Comparison of ENCODE assay signal across 8 cellular contexts in genomic region chr4:6892190-6892908, GRCh38. TPM values are rescaled to one million over a fixed set of nuclear protein-coding genes. Genes with fewer than 3 reads are reported as not detected.
A peak's percentile ranks its signal among the peaks of the same experiment; 100 is the strongest.
DNase-seq lines count a peak whose midpoint lies in the region; ATAC-seq and TF ChIP-seq lines count a peak whose summit lies in the region.

No MANE protein-coding gene starts in this region.

- H3K9me3 ChIP-seq in BLaER1 (peaks cover 31% of the 10 kb centered on the region), psoas muscle (no peaks in the 10 kb centered on the region)

- H3K4me3 Mint-ChIP-seq in HFFc6: no peak overlapping the region
- peak overlapping the region; percentile 48 for H3K4me3 Mint-ChIP-seq in activated CD4-positive, alpha-beta memory T cell treated with anti-CD3 and anti-CD28 coated beads, Interleukin-2, amount 10 ng/mL, durations not matched to agents 7 days and 5 days
- H3K4me3 Mint-ChIP-seq in glutamatergic neuron (ENCODE audit: unreplicated experiment): no peak overlapping the region

- intact Hi-C loops in psoas muscle (cut with DNase I): no loop called here

- H3K4me3 ChIP-seq in BLaER1 (peak overlapping the region; percentile 55), psoas muscle (peak overlapping the region; percentile 38)

- peaks cover 4% of the 10 kb centered on the region for H3K27me3 Mint-ChIP-seq in HFFc6 (ENCODE audit: insufficient read depth)
- no peaks in the 10 kb centered on the region for H3K27me3 Mint-ChIP-seq in activated CD4-positive, alpha-beta memory T cell treated with anti-CD3 and anti-CD28 coated beads, Interleukin-2, amount 10 ng/mL, durations not matched to agents 7 days and 5 days
- no peaks in the 10 kb centered on the region for H3K27me3 Mint-ChIP-seq in glutamatergic neuron (ENCODE audit: unreplicated experiment)

- peak overlapping the region; percentile 55 for H3K9ac ChIP-seq in BLaER1

- CTCF ChIA-PET in activated CD4-positive, alpha-beta memory T cell treated with anti-CD3 and anti-CD28 coated beads, Interleukin-2, amount 10 ng/mL, durations not matched to agents 7 days and 5 days (lab: Charles Lee): interaction anchor here (0.7 to 3.0 kb wide), 6 partner anchors 10 to 182 kb away, joined by 3 to 13 read pairs (median 6); partner anchors contain the start of genes MRFAP1L1 and TBC1D14

- H3K4me1 ChIP-seq in BLaER1 (peaks cover 86% of the 10 kb centered on the region), psoas muscle (peaks cover 23% of the 10 kb centered on the region)

- no peaks in the 10 kb centered on the region for H4K20me1 ChIP-seq in BLaER1

- TF ChIP-seq CTCF in HFFc6 (IDR thresholded peaks at IDR 0.05) (peak; percentile 29), glutamatergic neuron (IDR thresholded peaks at IDR 0.05; ENCODE audit: partially characterized antibody, unreplicated experiment) (no peak), psoas muscle (IDR thresholded peaks at IDR 0.05) (no peak)

- H3K36me3 ChIP-seq in BLaER1 (peaks cover 16% of the 10 kb centered on the region; the same call in 1 of the 2 replicates), psoas muscle (ENCODE audit: insufficient read depth in 1 of 2, low read depth in 1 of 2) (no peaks in the 10 kb centered on the region)

- 38 to 56% (median 42%) methylated on average over 20 of the region's 20 CpGs for WGBS in psoas muscle, 3 donors

- peaks cover 25% of the 10 kb centered on the region for H3K4me1 Mint-ChIP-seq in HFFc6 (ENCODE audit: low read depth)
- H3K4me1 Mint-ChIP-seq in activated CD4-positive, alpha-beta memory T cell treated with anti-CD3 and anti-CD28 coated beads, Interleukin-2, amount 10 ng/mL, durations not matched to agents 7 days and 5 days: peaks cover 49% of the 10 kb centered on the region
- H3K4me1 Mint-ChIP-seq in glutamatergic neuron (ENCODE audit: low read depth, unreplicated experiment): peaks cover 1% of the 10 kb centered on the region

- peak overlapping the region; percentile 49 for H3K27ac Mint-ChIP-seq in HFFc6
- peak overlapping the region; percentile 94 for H3K27ac Mint-ChIP-seq in activated CD4-positive, alpha-beta memory T cell treated with anti-CD3 and anti-CD28 coated beads, Interleukin-2, amount 10 ng/mL, durations not matched to agents 7 days and 5 days
- no peak overlapping the region for H3K27ac Mint-ChIP-seq in glutamatergic neuron (ENCODE audit: unreplicated experiment)

- peak; percentile 35 for DNase-seq in HFFc6
- peak; percentile 66 for DNase-seq in activated CD4-positive, alpha-beta memory T cell treated with anti-CD3 and anti-CD28 coated beads, Interleukin-2, amount 10 ng/mL, durations not matched to agents 7 days and 5 days
- DNase-seq in glutamatergic neuron: peak; percentile 32
- peak; percentile 58 to 79 for DNase-seq in psoas muscle
- DNase-seq in NCI-H128 (lab: John Stamatoyannopoulos, UW; ENCODE audit: unreplicated experiment): no peak
- DNase-seq in occipital lobe (lab: John Stamatoyannopoulos, UW): no peak

- H3K27me3 ChIP-seq in BLaER1: no peaks in the 10 kb centered on the region
- no peaks in the 10 kb centered on the region for H3K27me3 ChIP-seq in psoas muscle (ENCODE audit: insufficient read depth in 3 of 3, low read length in 2 of 3)

- H3K4me2 ChIP-seq in BLaER1: peak overlapping the region; percentile 97

- POLR2A ChIA-PET in activated CD4-positive, alpha-beta memory T cell treated with anti-CD3 and anti-CD28 coated beads, Interleukin-2, amount 10 ng/mL, durations not matched to agents 7 days and 5 days (lab: Charles Lee): interaction anchor here (0.9 to 3.1 kb wide), 8 partner anchors 13 to 175 kb away, joined by 3 to 28 read pairs (median 3); partner anchors contain the start of genes GRPEL1, TADA2B and TBC1D14

- peak overlapping the region; percentile 86 for H3K27ac ChIP-seq in BLaER1
- peak overlapping the region; percentile 68 for H3K27ac ChIP-seq in psoas muscle

- H3K36me3 Mint-ChIP-seq in HFFc6 (ENCODE audit: low read depth) (peaks cover 6% of the 10 kb centered on the region; the same call in 1 of the 2 replicates), glutamatergic neuron (ENCODE audit: unreplicated experiment) (no peaks in the 10 kb centered on the region)
- peaks cover 18% of the 10 kb centered on the region for H3K36me3 Mint-ChIP-seq in activated CD4-positive, alpha-beta memory T cell treated with anti-CD3 and anti-CD28 coated beads, Interleukin-2, amount 10 ng/mL, durations not matched to agents 7 days and 5 days (ENCODE audit: low read depth)

- ATAC-seq in psoas muscle (peak; percentile 68 to 79 (median 74)), HG03135 (IDR thresholded peaks at IDR 0.05; ENCODE audit: unreplicated experiment) (no peak)

- H3K9me3 Mint-ChIP-seq in HFFc6 (peaks cover 7% of the 10 kb centered on the region; the same call in 1 of the 2 replicates), glutamatergic neuron (ENCODE audit: unreplicated experiment) (peaks cover 3% of the 10 kb centered on the region)
- peaks cover 13% of the 10 kb centered on the region for H3K9me3 Mint-ChIP-seq in activated CD4-positive, alpha-beta memory T cell treated with anti-CD3 and anti-CD28 coated beads, Interleukin-2, amount 10 ng/mL, durations not matched to agents 7 days and 5 days

RNA-seq across cellular contexts. Expression of gene TBC1D14, which starts 17.3 kb away (rescaled TPM):
- 10 to 100 TPM; 23.3 to 32.5 (median 27.9) TPM for total RNA-seq in HFFc6 (2021; fragmentation: NEBNext Ultra II Directional; extraction: Animal tissue kit (Norgen Biotek cat#: 25700))
- 10 to 100 TPM; 53.7 to 55.3 TPM for total RNA-seq in activated CD4-positive, alpha-beta memory T cell treated with anti-CD3 and anti-CD28 coated beads, Interleukin-2, amount 10 ng/mL, durations not matched to agents 7 days and 5 days
- total RNA-seq in glutamatergic neuron (ENCODE audit: unreplicated experiment): 82.2 TPM
- 10 to 100 TPM; 32.7 to 45.5 (median 35.6) TPM for total RNA-seq in psoas muscle
- 10 to 100 TPM; 14.7 to 44.3 (median 17.7) TPM for polyA plus RNA-seq in psoas muscle
- 213 TPM for total RNA-seq in occipital lobe

Comparison
In these comparisons a context has a peak if more than half of its experiments do, and no peak if none do; other contexts are left out.
1. DNase-seq: peak in HFFc6 (single experiment), activated CD4-positive, alpha-beta memory T cell treated with anti-CD3 and anti-CD28 coated beads, Interleukin-2, amount 10 ng/mL, durations not matched to agents 7 days and 5 days (single experiment), glutamatergic neuron (single experiment) and psoas muscle (2 of 2); none in NCI-H128 (single experiment) and occipital lobe (single experiment).